ENCODE assay signal across 13 cellular contexts in the genomic region with DNA sequence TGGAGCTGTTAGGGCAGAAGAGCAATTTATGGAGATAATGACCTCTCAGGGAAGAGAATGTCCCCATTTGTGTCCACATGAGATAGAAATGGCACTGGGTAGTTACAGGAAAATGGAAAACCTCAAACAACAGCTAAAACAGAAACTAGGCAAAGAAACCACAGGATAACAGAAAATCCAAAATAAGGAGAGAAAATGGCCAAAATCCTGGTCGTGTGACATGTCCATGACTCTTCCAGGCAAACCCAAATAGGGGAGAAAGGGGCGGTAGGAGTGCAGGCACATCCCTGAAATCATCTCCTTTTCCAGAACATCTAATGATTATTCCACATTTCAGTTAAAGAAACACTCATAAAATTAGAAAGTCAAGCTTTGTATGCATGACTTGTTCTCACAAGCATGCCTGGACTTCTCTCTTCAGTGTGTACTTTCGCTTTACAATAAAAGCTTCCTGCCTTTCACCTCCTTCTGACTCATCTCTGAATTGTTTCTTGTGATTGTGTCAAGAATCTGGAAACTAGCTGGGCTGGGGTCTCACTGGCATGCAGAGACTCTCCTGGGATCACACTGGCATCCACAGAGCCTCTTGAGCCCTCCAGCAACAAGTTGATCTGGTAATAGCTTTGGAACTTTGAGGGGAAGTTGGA.
DNase-seq lines count a peak whose midpoint lies in the region; ATAC-seq, FAIRE-seq and TF ChIP-seq lines count a peak whose summit lies in the region.
"Had no signal": no experiment of that assay in that cellular context is flagged by ENCODE, and none has a peak within 500 bp of the region (broad histone marks: within the 10 kb centered on the region; RNA-seq: fewer than 3 reads in every experiment).

No MANE protein-coding gene starts in this region.

- H2AFZ ChIP-seq in mammary epithelial cell (ENCODE audit: low read depth, low read length), result peak overlapping the region; percentile 73

- H3K9me3 Mint-ChIP-seq in MCF 10A (ENCODE audit: unreplicated experiment), result peaks cover 8% of the 10 kb centered on the region

- no peak overlapping the region for H3K27ac ChIP-seq in breast epithelium
- peak overlapping the region; percentile 83 for H3K27ac ChIP-seq in mammary epithelial cell (ENCODE audit: insufficient read depth, low read depth, low read length)
- H3K27ac ChIP-seq: colonic mucosa had no signal

- peak; percentile 78 for DNase-seq in MCF 10A (ENCODE audit: unreplicated experiment)
- no peak for DNase-seq in breast epithelium (ENCODE audit: low spot score in 2 of 2)
- DNase-seq in mammary epithelial cell, result peak; percentile 82
- peak; percentile 16 for DNase-seq in urothelium cell line (ENCODE audit: low spot score)
- no peak for DNase-seq in T-helper 1 cell
- no peak for DNase-seq in GM13976 (ENCODE audit: low spot score)
- DNase-seq: 8988T; activated T-cell treated with anti-CD3 and anti-CD28 coated beads for 4 hours; colonic mucosa; NCI-H2029; stimulated activated CD8-positive, alpha-beta memory T cell treated with anti-CD3 and anti-CD28 coated beads, Interleukin-4, amount 100 ng/mL, for 48 hours had no signal

- H3K4me3 Mint-ChIP-seq in MCF 10A (ENCODE audit: unreplicated experiment), result peak overlapping the region; percentile 61

- in situ Hi-C loops in mammary epithelial cell (cut with MboI; ENCODE audit: low sequenced_read_pairs in 2 of 2), result loop anchor here in 1 of 2 donors (25.0 kb wide), 1 partner anchor 175 kb away; a partner anchor contains a TSS
- in situ Hi-C loops in GM13976 (cut with MboI; ENCODE audit: low sequenced_read_pairs, unreplicated experiment), result no loop called here

- WGBS in mammary epithelial cell (ENCODE audit: low coverage, missing lambda C conversion rate), result 0% methylated on average over 3 of the region's 3 CpGs

- peak overlapping the region; percentile 70 for H3K4me2 ChIP-seq in mammary epithelial cell (ENCODE audit: insufficient read depth, low read depth, low read length)

- no peaks in the 10 kb centered on the region for H3K27me3 ChIP-seq in breast epithelium
- H3K27me3 ChIP-seq in mammary epithelial cell (ENCODE audit: insufficient read depth, low read length), result no peaks in the 10 kb centered on the region
- H3K27me3 ChIP-seq: colonic mucosa had no signal

- dilution Hi-C loops in mammary epithelial cell (cut with HindIII; ENCODE audit: low sequenced_read_pairs), result no loop called here

- TF ChIP-seq POLR2A in breast epithelium (IDR thresholded peaks at IDR 0.05), result no peak

- peak overlapping the region; percentile 51 for H3K9ac ChIP-seq in mammary epithelial cell (ENCODE audit: insufficient read depth, low read length)

- intact Hi-C loops in MCF 10A (cut with micrococcal nuclease), result no loop called here
- intact Hi-C loops in breast epithelium (cut with DNase I; ENCODE audit: low total_unique reads), result no loop called here
- intact Hi-C loops in mammary epithelial cell (cut with micrococcal nuclease), result loop anchor here (1.0 to 5.0 kb wide), 4 partner anchors 10 to 190 kb away; no protein-coding TSS in a partner anchor

- H3K27ac Mint-ChIP-seq in MCF 10A (ENCODE audit: low read depth, unreplicated experiment), result peak overlapping the region; percentile 98

- CTCF ChIA-PET in MCF 10A (lab: Yijun Ruan, JAX), result interaction anchor here (0.5 to 2.2 kb wide), 14 partner anchors 9 to 889 kb away, joined by 3 to 11 read pairs (median 4); no protein-coding TSS in a partner anchor
- CTCF ChIA-PET in mammary epithelial cell (lab: Charles Lee; ENCODE audit: low non-redundant PET), result interaction anchor here (0.6 kb wide), 1 partner anchor 12 kb away, joined by 3 read pairs; no protein-coding TSS in a partner anchor

- H4K20me1 ChIP-seq in mammary epithelial cell (ENCODE audit: insufficient read depth, low read length), result no peaks in the 10 kb centered on the region

- no peaks in the 10 kb centered on the region for H3K36me3 Mint-ChIP-seq in MCF 10A (ENCODE audit: insufficient read depth, unreplicated experiment)

- FAIRE-seq in urothelium cell line (lab: Jason Lieb, UNC), result no peak

- TF ChIP-seq CTCF in MCF 10A (IDR thresholded peaks at IDR 0.05; ENCODE audit: unreplicated experiment) (no peak), breast epithelium (IDR thresholded peaks at IDR 0.05) (no peak), mammary epithelial cell (conservative IDR thresholded peaks at IDR 0.05 in 1 of 2, IDR thresholded peaks at IDR 0.05 in 1 of 2; ENCODE audit: extremely low read depth in 1 of 2, insufficient read depth in 1 of 2, low read depth in 1 of 2, low read length in 2 of 2) (no peak), GM13976 (IDR thresholded peaks at IDR 0.05; ENCODE audit: borderline replicate concordance, control extremely low read depth, extremely low read depth, insufficient read depth, missing control alignments) (no peak)

- H3K27me3 Mint-ChIP-seq in MCF 10A (ENCODE audit: insufficient read depth, unreplicated experiment), result no peaks in the 10 kb centered on the region

- ATAC-seq in HG03460 (IDR thresholded peaks at IDR 0.05; ENCODE audit: unreplicated experiment), result peak; percentile 60
- ATAC-seq in HG02970 (IDR thresholded peaks at IDR 0.05; ENCODE audit: low FRiP score, unreplicated experiment), result no peak

- H3K4me1 ChIP-seq in breast epithelium, result no peaks in the 10 kb centered on the region
- peaks cover 32% of the 10 kb centered on the region for H3K4me1 ChIP-seq in mammary epithelial cell (ENCODE audit: insufficient read depth, low read length)
- H3K4me1 ChIP-seq: colonic mucosa had no signal

- no peak overlapping the region for H3K4me3 ChIP-seq in breast epithelium
- H3K4me3 ChIP-seq in mammary epithelial cell (replicated peaks in 1 of 3; ENCODE audit: insufficient read depth in 1 of 3, low read depth in 2 of 3, low read length in 3 of 3), result peak overlapping the region in 2 of 3 experiments; percentile 7 to 28
- H3K4me3 ChIP-seq: colonic mucosa had no signal

- H3K9me3 ChIP-seq in breast epithelium (peaks cover 0 to 26% of the 10 kb centered on the region in 2 donors), mammary epithelial cell (replicated peaks; ENCODE audit: insufficient read depth, low read length) (peaks cover 11% of the 10 kb centered on the region)
- H3K9me3 ChIP-seq: colonic mucosa had no signal

- H3K4me1 Mint-ChIP-seq in MCF 10A (ENCODE audit: insufficient read depth, unreplicated experiment), result peaks cover 27% of the 10 kb centered on the region

- H3K36me3 ChIP-seq in breast epithelium, result no peaks in the 10 kb centered on the region
- no peaks in the 10 kb centered on the region for H3K36me3 ChIP-seq in mammary epithelial cell (ENCODE audit: insufficient read depth, low read length)
- H3K36me3 ChIP-seq: colonic mucosa had no signal

- BruUV-seq in MCF 10A (replicated peaks; lab: Mats Ljungman, UMichigan) (TSS peak; percentile 93), mammary epithelial cell (replicated peaks; lab: Mats Ljungman, UMichigan) (TSS peak; percentile 72)

- no peaks in the 10 kb centered on the region for H3K79me2 ChIP-seq in mammary epithelial cell (ENCODE audit: insufficient read depth, low read length)

- POLR2A ChIA-PET in MCF 10A (lab: Yijun Ruan, JAX), result interaction anchor here (0.9 to 3.8 kb wide), 13 partner anchors 9 to 1752 kb away, joined by 3 to 51 read pairs (median 5); no protein-coding TSS in a partner anchor

Comparison
In these comparisons a context has a peak if more than half of its experiments do, and no peak if none do; other contexts are left out.
1. DNase-seq: peak in MCF 10A (single experiment), mammary epithelial cell (single experiment) and urothelium cell line (single experiment); none in breast epithelium (0 of 2), T-helper 1 cell (0 of 5) and GM13976 (single experiment).
2. H3K4me3 ChIP-seq: peak in mammary epithelial cell (2 of 3); none in breast epithelium (0 of 3).